In genomic region chr5:33425334-33425733, GRCh38 we compare ENCODE assay signal across 7 cellular contexts.
"Had no signal": no experiment of that assay in that cellular context is flagged by ENCODE, and none has a peak within 500 bp of the region (broad histone marks: within the 10 kb centered on the region; RNA-seq: fewer than 3 reads in every experiment).

No MANE protein-coding gene starts in this region.

- H3K4me3 Mint-ChIP-seq: HFFc6 had no signal

- H3K9ac ChIP-seq: GM23248 had no signal

- H3K9me3 ChIP-seq: HAP-1 had no signal

- H3K4me1 ChIP-seq: HAP-1 had no signal

- DNase-seq: GM23248, GOT3, H7, HFFc6 had no signal

- H3K36me3 ChIP-seq: HAP-1 had no signal

- H3K27ac Mint-ChIP-seq: HFFc6 had no signal

- H3K27ac ChIP-seq: GM23248, HL-60 had no signal

- H2AFZ ChIP-seq: GM23248 had no signal

- H3K4me3 ChIP-seq: GM23248, HAP-1, K562 had no signal
